8 cellular contexts compared by ENCODE assay signal in genomic region chr1:41862411-41863221, GRCh38. TPM values are rescaled to one million over a fixed set of nuclear protein-coding genes. Genes with fewer than 3 reads are reported as not detected.
DNase-seq lines count a peak whose midpoint lies in the region; ATAC-seq and TF ChIP-seq lines count a peak whose summit lies in the region.

No MANE protein-coding gene starts in this region.

- no peak overlapping the region for H3K4me2 ChIP-seq in Karpas-422 (ENCODE audit: low read depth, low read length, poor library complexity, severe bottlenecking)

- H3K27me3 ChIP-seq in SJCRH30 (peaks cover 5% of the 10 kb centered on the region; the same call in 1 of the 2 replicates), Karpas-422 (ENCODE audit: low read length) (no peaks in the 10 kb centered on the region)

- H3K79me2 ChIP-seq in Karpas-422 (ENCODE audit: low read length) = no peaks in the 10 kb centered on the region

- TF ChIP-seq CTCF in cardiac fibroblast (IDR thresholded peaks at IDR 0.05; ENCODE audit: low read depth, low read length) = no peak

- DNase-seq in ELR (ENCODE audit: low read depth) (peak; percentile 94), SJCRH30 (no peak), cardiac fibroblast (ENCODE audit: low read depth in 2 of 2) (peak; percentile 57 to 98), skeletal muscle cell (ENCODE audit: low read depth) (peak; percentile 63), Karpas-422 (no peak), substantia nigra (lab: John Stamatoyannopoulos, UW) (no peak), NCI-H2227 treated with DMSO at 0.1 percent for 48 hours (lab: John Stamatoyannopoulos, UW) (no peak)

- H2AFZ ChIP-seq in Karpas-422 (ENCODE audit: low read length) = no peak overlapping the region

- H3K4me1 ChIP-seq in SJCRH30 (peaks cover 22% of the 10 kb centered on the region), Karpas-422 (ENCODE audit: low read length) (peaks cover 14% of the 10 kb centered on the region)

- 0 out of 2 replicates have a peak, but pooled peaks cover 2% of the 10 kb centered on the region for H3K9me3 ChIP-seq in SJCRH30 (replicated peaks)
- no peaks in the 10 kb centered on the region for H3K9me3 ChIP-seq in Karpas-422 (ENCODE audit: low read length)

- no peak overlapping the region for H3K4me3 ChIP-seq in SJCRH30
- no peak overlapping the region for H3K4me3 ChIP-seq in cardiac fibroblast (replicated peaks in 1 of 2; ENCODE audit: low read depth in 2 of 2, low read length in 2 of 2)
- no peak overlapping the region for H3K4me3 ChIP-seq in skeletal muscle cell (ENCODE audit: low read depth, low read length)
- no peak overlapping the region for H3K4me3 ChIP-seq in Karpas-422 (ENCODE audit: low read length)

- ATAC-seq in HG02938 (IDR thresholded peaks at IDR 0.05; ENCODE audit: unreplicated experiment) = no peak

- H3K27ac ChIP-seq in SJCRH30 (peak overlapping the region; percentile 35), Karpas-422 (ENCODE audit: low read length) (no peak overlapping the region), substantia nigra (ENCODE audit: low read depth, low read length, poor library complexity, severe bottlenecking) (no peak overlapping the region)

- no peak overlapping the region for H3K9ac ChIP-seq in Karpas-422 (ENCODE audit: low read length)

- H4K20me1 ChIP-seq in Karpas-422 (ENCODE audit: insufficient read depth, low read depth, low read length) = no peaks in the 10 kb centered on the region

- H3K36me3 ChIP-seq in SJCRH30 (no peaks in the 10 kb centered on the region), Karpas-422 (ENCODE audit: insufficient read depth, low read length) (no peaks in the 10 kb centered on the region)

- no peaks in the 10 kb centered on the region for H3K9me2 ChIP-seq in Karpas-422 (replicated peaks; ENCODE audit: insufficient read depth, low read length)

RNA-seq across cellular contexts. Expression of gene HIVEP3, which starts 56.1 kb away (rescaled TPM):
- total RNA-seq in SJCRH30 (2014; rRNA removed; shearing (Covaris generic)) = 2.5 and 2.8 TPM in 2 replicates
- total RNA-seq in Karpas-422 (2014; rRNA removed; shearing (Covaris generic); ENCODE audit: low replicate concordance) = 0.87 and 1.3 TPM in 2 replicates

Comparison
In these comparisons a context has a peak if more than half of its experiments do, and no peak if none do; other contexts are left out.
1. DNase-seq: peak in ELR (single experiment), cardiac fibroblast (2 of 2) and skeletal muscle cell (single experiment); none in SJCRH30 (0 of 2), Karpas-422 (single experiment), substantia nigra (0 of 49) and NCI-H2227 treated with DMSO at 0.1 percent for 48 hours (single experiment).